21 cellular contexts compared by ENCODE assay signal in the genomic region with DNA sequence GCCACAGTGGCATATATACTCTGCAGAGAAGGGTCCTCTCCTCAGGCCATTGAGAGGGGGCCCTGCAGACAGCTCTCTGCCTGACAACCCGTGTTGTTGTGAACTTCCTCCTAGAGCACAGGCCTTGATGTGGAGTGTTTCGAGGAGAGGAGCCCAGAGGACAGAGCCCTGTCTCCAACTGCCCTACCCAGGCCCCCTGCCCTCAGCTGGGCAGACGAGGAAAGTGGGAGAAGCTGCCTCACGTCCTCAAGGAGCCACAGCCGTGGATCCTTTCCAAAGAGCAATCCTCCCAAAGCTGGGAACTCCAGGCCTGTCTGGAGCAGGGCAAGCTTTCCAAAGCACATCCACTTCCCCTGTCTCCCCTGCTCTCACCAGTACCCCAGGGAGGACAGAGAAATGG. TPM values are rescaled to one million over a fixed set of nuclear protein-coding genes. Genes with fewer than 3 reads are reported as not detected.
"Had no signal": no experiment of that assay in that cellular context is flagged by ENCODE, and none has a peak within 500 bp of the region (broad histone marks: within the 10 kb centered on the region; RNA-seq: fewer than 3 reads in every experiment).

No MANE protein-coding gene starts in this region.

- H3K27ac Mint-ChIP-seq: activated naive CD4-positive, alpha-beta T cell treated with anti-CD3 and anti-CD28 coated beads for 36 hours; activated T-cell treated with anti-CD3 and anti-CD28 coated beads, Interleukin-2, amount 50 U/mL, for 72 hours; endodermal cell; memory B cell; natural killer cell treated with Interleukin-12 subunit alpha and Interleukin-12 subunit beta and Interleukin-15 and Interleukin-18, amount 100 ng/mL, for 72 hours; stimulated activated naive CD8-positive, alpha-beta T cell treated with anti-CD3 and anti-CD28 coated beads, Interleukin-15, amount 100 ng/mL, for 72 hours; T-cell had no signal

- H3K4me3 Mint-ChIP-seq: activated naive CD4-positive, alpha-beta T cell treated with anti-CD3 and anti-CD28 coated beads for 36 hours; activated T-cell treated with anti-CD3 and anti-CD28 coated beads, Interleukin-2, amount 50 U/mL, for 72 hours; endodermal cell; memory B cell; natural killer cell treated with Interleukin-12 subunit alpha and Interleukin-12 subunit beta and Interleukin-15 and Interleukin-18, amount 100 ng/mL, for 72 hours; stimulated activated naive CD8-positive, alpha-beta T cell treated with anti-CD3 and anti-CD28 coated beads, Interleukin-15, amount 100 ng/mL, for 72 hours; T-cell had no signal

- H3K27me3 ChIP-seq: gastroesophageal sphincter, uterus had no signal

- H3K4me1 Mint-ChIP-seq: memory B cell; stimulated activated naive CD8-positive, alpha-beta T cell treated with anti-CD3 and anti-CD28 coated beads, Interleukin-15, amount 100 ng/mL, for 72 hours; T-cell had no signal

- H3K4me2 ChIP-seq: SK-N-SH had no signal

- H3K36me3 ChIP-seq: gastroesophageal sphincter, left ventricle myocardium inferior, prostate gland, uterus had no signal

- H3K4me1 ChIP-seq: gastroesophageal sphincter, left ventricle myocardium inferior, prostate gland, uterus had no signal

- H3K4me3 ChIP-seq: gastroesophageal sphincter, left ventricle myocardium inferior, prostate gland, uterus had no signal

- H3K9me3 Mint-ChIP-seq: activated naive CD4-positive, alpha-beta T cell treated with anti-CD3 and anti-CD28 coated beads for 36 hours; activated T-cell treated with anti-CD3 and anti-CD28 coated beads, Interleukin-2, amount 50 U/mL, for 72 hours; endodermal cell; memory B cell; natural killer cell treated with Interleukin-12 subunit alpha and Interleukin-12 subunit beta and Interleukin-15 and Interleukin-18, amount 100 ng/mL, for 72 hours; stimulated activated naive CD8-positive, alpha-beta T cell treated with anti-CD3 and anti-CD28 coated beads, Interleukin-15, amount 100 ng/mL, for 72 hours; T-cell had no signal

- H3K27ac ChIP-seq: gastroesophageal sphincter, left ventricle myocardium inferior, prostate gland, uterus had no signal

- H3K36me3 Mint-ChIP-seq: memory B cell; natural killer cell treated with Interleukin-12 subunit alpha and Interleukin-12 subunit beta and Interleukin-15 and Interleukin-18, amount 100 ng/mL, for 72 hours; T-cell had no signal

- ATAC-seq: activated T-cell treated with anti-CD3 and anti-CD28 coated beads, Interleukin-2, amount 50 U/mL, for 72 hours; gastroesophageal sphincter; natural killer cell treated with Interleukin-12 subunit alpha and Interleukin-12 subunit beta and Interleukin-15 and Interleukin-18, amount 100 ng/mL, for 72 hours; right cardiac atrium; stimulated activated naive CD8-positive, alpha-beta T cell treated with anti-CD3 and anti-CD28 coated beads, Interleukin-15, amount 100 ng/mL, for 72 hours; T-cell had no signal

- DNase-seq: activated CD4-positive, alpha-beta T cell treated with anti-CD3 and anti-CD28 coated beads, Interleukin-2, amount 50 U/mL, for 4 hours; activated naive CD4-positive, alpha-beta T cell treated with anti-CD3 and anti-CD28 coated beads for 36 hours; activated T-cell treated with anti-CD3 and anti-CD28 coated beads, Interleukin-2, amount 50 U/mL, for 72 hours; erythroblast; left ventricle myocardium inferior; occipital lobe; right cardiac atrium; SK-N-SH; stimulated activated CD4-positive, alpha-beta T cell treated with anti-CD3 and anti-CD28 coated beads, Interleukin-1b, Interleukin-23, amount 100 ng/mL, for 48 hours; stimulated activated naive CD8-positive, alpha-beta T cell treated with anti-CD3 and anti-CD28 coated beads, Interleukin-15, amount 100 ng/mL, for 72 hours; T-cell; T-helper 9 cell had no signal

- H3K9me3 ChIP-seq: gastroesophageal sphincter, left ventricle myocardium inferior, prostate gland, SK-N-SH, uterus had no signal

- H3K27me3 Mint-ChIP-seq: memory B cell; stimulated activated naive CD8-positive, alpha-beta T cell treated with anti-CD3 and anti-CD28 coated beads, Interleukin-15, amount 100 ng/mL, for 72 hours had no signal

- H3K9ac ChIP-seq: SK-N-SH had no signal

RNA-seq across cellular contexts. Expression of a gene that starts 10.7 kb away (rescaled TPM):
- total RNA-seq: activated naive CD4-positive, alpha-beta T cell treated with anti-CD3 and anti-CD28 coated beads for 36 hours; bronchial epithelial cell; chondrocyte; dermis microvascular lymphatic vessel endothelial cell; gastroesophageal sphincter; natural killer cell treated with Interleukin-12 subunit alpha and Interleukin-12 subunit beta and Interleukin-15 and Interleukin-18, amount 100 ng/mL, for 72 hours; prostate gland; T-cell; uterus had no signal
